ENCODE assay signal across 16 cellular contexts in the genomic region with DNA sequence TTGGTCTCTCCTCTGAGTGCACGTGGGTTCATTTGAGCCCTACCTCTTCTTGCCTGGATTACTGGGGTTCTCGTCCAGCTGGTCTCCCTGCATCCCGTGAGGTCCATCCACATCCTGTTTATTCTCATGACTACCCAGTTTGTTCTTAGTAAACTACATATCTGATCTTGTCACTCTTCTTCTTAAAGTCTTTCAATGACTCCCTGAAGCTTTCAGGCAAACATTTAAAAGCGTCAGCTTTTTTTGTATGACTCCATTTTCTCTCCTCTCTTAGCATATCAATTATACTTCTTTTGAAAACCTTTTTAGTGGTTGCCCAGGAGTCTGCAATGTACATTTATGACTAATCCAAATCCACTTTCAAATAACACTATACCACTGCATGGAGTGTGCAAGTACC. TPM values are rescaled to one million over a fixed set of nuclear protein-coding genes. Genes with fewer than 3 reads are reported as not detected.
DNase-seq lines count a peak whose midpoint lies in the region; ATAC-seq and TF ChIP-seq lines count a peak whose summit lies in the region.
"Had no signal": no experiment of that assay in that cellular context is flagged by ENCODE, and none has a peak within 500 bp of the region (broad histone marks: within the 10 kb centered on the region; RNA-seq: fewer than 3 reads in every experiment).

No MANE protein-coding gene starts in this region.

- H3K27me3 ChIP-seq in IMR-90 (ENCODE audit: control insufficient read depth, insufficient read depth, low read length) (no peaks in the 10 kb centered on the region), endodermal cell (ENCODE audit: control insufficient read depth, insufficient read depth, low read length, poor library complexity, severe bottlenecking) (no peaks in the 10 kb centered on the region)
- H3K27me3 ChIP-seq in CD8-positive, alpha-beta memory T cell (ENCODE audit: insufficient read depth, low read length, poor library complexity, severe bottlenecking) = no peaks in the 10 kb centered on the region
- H3K27me3 ChIP-seq: MG63 had no signal

- no peak overlapping the region for H3K4ac ChIP-seq in IMR-90 (ENCODE audit: low read depth, low read length)

- H4K20me1 ChIP-seq in IMR-90 (ENCODE audit: insufficient read depth, low read length) = peaks cover 3% of the 10 kb centered on the region

- H2AK5ac ChIP-seq in IMR-90 (ENCODE audit: low read depth, low read length) = no peak overlapping the region

- H3K9me3 Mint-ChIP-seq in activated naive CD4-positive, alpha-beta T cell treated with anti-CD3 and anti-CD28 coated beads for 36 hours = no peaks in the 10 kb centered on the region
- peaks cover 4% of the 10 kb centered on the region for H3K9me3 Mint-ChIP-seq in endodermal cell
- no peaks in the 10 kb centered on the region for H3K9me3 Mint-ChIP-seq in stimulated activated effector memory CD8-positive, alpha-beta T cell treated with anti-CD3 and anti-CD28 coated beads, Interleukin-12 subunit alpha, Interleukin-12 subunit beta, amount 100 ng/mL, for 72 hours
- no peaks in the 10 kb centered on the region for H3K9me3 Mint-ChIP-seq in CD8-positive, alpha-beta memory T cell

- no peak overlapping the region; the same call in 2 of the 3 replicates for H2BK15ac ChIP-seq in IMR-90 (ENCODE audit: low read depth, low read length)

- TF ChIP-seq POLR2A in IMR-90 (IDR thresholded peaks at IDR 0.05; ENCODE audit: low read depth, low read length) = no peak

- no peak overlapping the region for H3K56ac ChIP-seq in IMR-90 (ENCODE audit: extremely low read depth, insufficient read depth, low read length)

- H3K9ac ChIP-seq in IMR-90 (ENCODE audit: low read depth, low read length) (no peak overlapping the region), endodermal cell (ENCODE audit: extremely low read depth, low read length, poor library complexity, severe bottlenecking) (no peak overlapping the region)
- H3K9ac ChIP-seq: KMS-11 had no signal

- CTCF ChIA-PET in activated naive CD4-positive, alpha-beta T cell treated with anti-CD3 and anti-CD28 coated beads for 36 hours (lab: Charles Lee) = no interaction called here
- CTCF ChIA-PET in IMR-90 (lab: Yijun Ruan, JAX) = no interaction called here
- CTCF ChIA-PET in CD8-positive, alpha-beta memory T cell (lab: Charles Lee) = no interaction called here

- H3K27ac Mint-ChIP-seq in activated naive CD4-positive, alpha-beta T cell treated with anti-CD3 and anti-CD28 coated beads for 36 hours = peak overlapping the region; percentile 5
- H3K27ac Mint-ChIP-seq in endodermal cell = peak overlapping the region; percentile 31
- H3K27ac Mint-ChIP-seq in stimulated activated effector memory CD8-positive, alpha-beta T cell treated with anti-CD3 and anti-CD28 coated beads, Interleukin-12 subunit alpha, Interleukin-12 subunit beta, amount 100 ng/mL, for 72 hours = peak overlapping the region; percentile 6
- peak overlapping the region in 4 of 8 donors; percentile 18 to 64 (median 50) for H3K27ac Mint-ChIP-seq in CD8-positive, alpha-beta memory T cell
- H3K27ac Mint-ChIP-seq: CD14-positive monocyte had no signal

- H2AK9ac ChIP-seq in IMR-90 (replicated peaks; ENCODE audit: low read depth, low read length, poor library complexity) = no peak overlapping the region

- H3K4me3 Mint-ChIP-seq in activated naive CD4-positive, alpha-beta T cell treated with anti-CD3 and anti-CD28 coated beads for 36 hours = no peak overlapping the region
- H3K4me3 Mint-ChIP-seq in endodermal cell = no peak overlapping the region
- H3K4me3 Mint-ChIP-seq in stimulated activated effector memory CD8-positive, alpha-beta T cell treated with anti-CD3 and anti-CD28 coated beads, Interleukin-12 subunit alpha, Interleukin-12 subunit beta, amount 100 ng/mL, for 72 hours = no peak overlapping the region
- peak overlapping the region in 1 of 7 donors; percentile 25 for H3K4me3 Mint-ChIP-seq in CD8-positive, alpha-beta memory T cell
- H3K4me3 Mint-ChIP-seq: CD14-positive monocyte had no signal

- peaks cover 18 to 32% of the 10 kb centered on the region in 2 experiments for H3K79me1 ChIP-seq in IMR-90 (ENCODE audit: low read depth in 1 of 2, low read length in 2 of 2)

- TF ChIP-seq CTCF in IMR-90 (conservative IDR thresholded peaks at IDR 0.05; ENCODE audit: low read depth, low read length) = no peak
- TF ChIP-seq CTCF in endodermal cell (conservative IDR thresholded peaks at IDR 0.05) = no peak

- dilution Hi-C loops in IMR-90 (cut with HindIII; ENCODE audit: low sequenced_read_pairs, unreplicated experiment) = no loop called here

- no peak overlapping the region for H4K5ac ChIP-seq in IMR-90 (ENCODE audit: low read depth, low read length)

- H2BK120ac ChIP-seq in IMR-90 (ENCODE audit: low read depth, low read length) = no peak overlapping the region

- peaks cover 13% of the 10 kb centered on the region for H3K9me1 ChIP-seq in IMR-90 (ENCODE audit: insufficient read depth, low read length)

- in situ Hi-C loops in IMR-90 (cut with MboI; ENCODE audit: low sequenced_read_pairs) = no loop called here

- WGBS in IMR-90 (ENCODE audit: extremely low coverage in 2 of 2, insufficient read length in 1 of 2), 2 experiments = 64% methylated on average over 3 of the region's 4 CpGs; no CpG with 5 or more reads in 1 of the 2 experiments
- WGBS in endodermal cell (ENCODE audit: insufficient coverage in 1 of 2, insufficient read length in 1 of 2), 2 experiments = 92 to 93% methylated on average over 4 of the region's 4 CpGs

- no peak overlapping the region for H3K27ac ChIP-seq in IMR-90 (ENCODE audit: insufficient read depth, low read length)
- no peak overlapping the region for H3K27ac ChIP-seq in endodermal cell (ENCODE audit: low read depth, low read length)
- H3K27ac ChIP-seq in CD8-positive, alpha-beta memory T cell (ENCODE audit: low read depth, low read length) = no peak overlapping the region
- H3K27ac ChIP-seq: KMS-11 had no signal

- no peak overlapping the region for H2BK5ac ChIP-seq in IMR-90 (ENCODE audit: low read depth, low read length, poor library complexity, severe bottlenecking)

- peaks cover 31% of the 10 kb centered on the region for H3K4me1 Mint-ChIP-seq in activated naive CD4-positive, alpha-beta T cell treated with anti-CD3 and anti-CD28 coated beads for 36 hours (ENCODE audit: low read depth)
- peaks cover 27% of the 10 kb centered on the region for H3K4me1 Mint-ChIP-seq in endodermal cell
- H3K4me1 Mint-ChIP-seq in stimulated activated effector memory CD8-positive, alpha-beta T cell treated with anti-CD3 and anti-CD28 coated beads, Interleukin-12 subunit alpha, Interleukin-12 subunit beta, amount 100 ng/mL, for 72 hours = peaks cover 33% of the 10 kb centered on the region
- H3K4me1 Mint-ChIP-seq in CD8-positive, alpha-beta memory T cell = peaks cover 12 to 30% (median 29%) of the 10 kb centered on the region in 3 donors

- no peak overlapping the region for H3K18ac ChIP-seq in IMR-90 (ENCODE audit: low read depth, low read length)

- no peak for TF ChIP-seq RAD21 in IMR-90 (IDR thresholded peaks at IDR 0.05; ENCODE audit: low read length)

- H3K23ac ChIP-seq in IMR-90 (ENCODE audit: low read depth, low read length) = peak overlapping the region; percentile 17; the same call in 1 of the 2 replicates

- no peak for ATAC-seq in IMR-90 (ENCODE audit: low read depth)
- ATAC-seq in stimulated activated effector memory CD8-positive, alpha-beta T cell treated with anti-CD3 and anti-CD28 coated beads, Interleukin-12 subunit alpha, Interleukin-12 subunit beta, amount 100 ng/mL, for 72 hours = peak; percentile 84

- intact Hi-C loops in activated naive CD4-positive, alpha-beta T cell treated with anti-CD3 and anti-CD28 coated beads for 36 hours (cut with micrococcal nuclease) = no loop called here
- intact Hi-C loops in IMR-90 (cut with micrococcal nuclease) = loop anchor here (10.0 kb wide), 1 partner anchor 523 kb away; a partner anchor contains a TSS

- H3K4me3 ChIP-seq in IMR-90 (ENCODE audit: insufficient read depth, low read depth, low read length) = no peak overlapping the region
- no peak overlapping the region for H3K4me3 ChIP-seq in endodermal cell (ENCODE audit: low read length)
- H3K4me3 ChIP-seq in CD8-positive, alpha-beta memory T cell (ENCODE audit: low read length) = no peak overlapping the region
- H3K4me3 ChIP-seq: MG63 had no signal

- H2BK20ac ChIP-seq in IMR-90 (ENCODE audit: low read depth, low read length) = no peak overlapping the region

- H3K9me3 ChIP-seq in IMR-90 (ENCODE audit: control insufficient read depth, insufficient read depth, low read length) (no peaks in the 10 kb centered on the region), endodermal cell (ENCODE audit: control insufficient read depth, low read length) (no peaks in the 10 kb centered on the region)
- H3K9me3 ChIP-seq in CD8-positive, alpha-beta memory T cell (ENCODE audit: low read length) = no peaks in the 10 kb centered on the region
- H3K9me3 ChIP-seq: Caco-2, MG63 had no signal

- POLR2A ChIA-PET in IMR-90 (lab: Charles Lee; ENCODE audit: unreplicated experiment) = no interaction called here
- POLR2A ChIA-PET in CD8-positive, alpha-beta memory T cell (lab: Charles Lee) = interaction anchor here (0.5 to 1.3 kb wide), 3 partner anchors 8 to 1397 kb away, joined by 4 to 5 read pairs (median 4); a partner anchor contains a TSS

- H3K36me3 ChIP-seq in IMR-90 (ENCODE audit: control insufficient read depth, insufficient read depth, low read length) (no peaks in the 10 kb centered on the region), endodermal cell (ENCODE audit: control insufficient read depth, insufficient read depth, low read length) (peaks cover 32% of the 10 kb centered on the region)
- H3K36me3 ChIP-seq in CD8-positive, alpha-beta memory T cell (ENCODE audit: insufficient read depth, low read length) = no peaks in the 10 kb centered on the region

- no peak for DNase-seq in activated naive CD4-positive, alpha-beta T cell treated with anti-CD3 and anti-CD28 coated beads for 36 hours
- no peak for DNase-seq in activated naive CD4-positive, alpha-beta T cell treated with Interleukin-2 at 50 U/mL for 16 hours
- no peak for DNase-seq in IMR-90
- no peak for DNase-seq in endodermal cell
- no peak for DNase-seq in stimulated activated effector memory CD8-positive, alpha-beta T cell treated with anti-CD3 and anti-CD28 coated beads, Interleukin-12 subunit alpha, Interleukin-12 subunit beta, amount 100 ng/mL, for 72 hours (ENCODE audit: low spot score in 2 of 2)
- DNase-seq in D341Med (ENCODE audit: low spot score) = no peak
- no peak for DNase-seq in CD8-positive, alpha-beta memory T cell
- DNase-seq: DMS53; MG63; NCI-H1092 treated with DMSO at 0.1 percent for 48 hours; NCI-H1694 treated with DMSO at 0.1 percent for 48 hours; NCI-H69; NK-92 treated with Interleukin-12 subunit alpha and Interleukin-12 subunit beta, amount 100 ng/mL, for 24 hours had no signal

- H3K36me3 Mint-ChIP-seq in activated naive CD4-positive, alpha-beta T cell treated with anti-CD3 and anti-CD28 coated beads for 36 hours (ENCODE audit: low read depth) = peaks cover 36% of the 10 kb centered on the region
- H3K36me3 Mint-ChIP-seq in endodermal cell (ENCODE audit: low read depth) = peaks cover 34% of the 10 kb centered on the region
- H3K36me3 Mint-ChIP-seq in stimulated activated effector memory CD8-positive, alpha-beta T cell treated with anti-CD3 and anti-CD28 coated beads, Interleukin-12 subunit alpha, Interleukin-12 subunit beta, amount 100 ng/mL, for 72 hours = peaks cover 83% of the 10 kb centered on the region
- peaks cover 12 to 41% (median 18%) of the 10 kb centered on the region in 3 donors for H3K36me3 Mint-ChIP-seq in CD8-positive, alpha-beta memory T cell

- no TSS peak for BruUV-seq in IMR-90 (replicated peaks; lab: Mats Ljungman, UMichigan)

- H2AFZ ChIP-seq in IMR-90 (replicated peaks; ENCODE audit: low read length, poor library complexity) = no peak overlapping the region

- no peak overlapping the region; the same call in 1 of the 2 replicates for H3K14ac ChIP-seq in IMR-90 (replicated peaks; ENCODE audit: low read depth, low read length)

- no peak overlapping the region for H4K91ac ChIP-seq in IMR-90 (ENCODE audit: insufficient read depth, low read depth, low read length)

- H3K4me2 ChIP-seq in IMR-90 (ENCODE audit: low read depth, low read length) = no peak overlapping the region
- H3K4me2 ChIP-seq: KMS-11 had no signal

- H3K4me1 ChIP-seq in IMR-90 (ENCODE audit: control insufficient read depth, insufficient read depth, low read length) = peaks cover 8% of the 10 kb centered on the region
- H3K4me1 ChIP-seq in endodermal cell (ENCODE audit: control insufficient read depth, insufficient read depth, low read length) = peaks cover 6% of the 10 kb centered on the region
- no peaks in the 10 kb centered on the region for H3K4me1 ChIP-seq in CD8-positive, alpha-beta memory T cell (ENCODE audit: insufficient read depth, low read length)

- peak overlapping the region in 1 of 2 experiments; percentile 21; a peak in 1 of 4 replicates for H4K8ac ChIP-seq in IMR-90 (ENCODE audit: low read depth in 2 of 2, low read length in 2 of 2)

- H3K27me3 Mint-ChIP-seq in activated naive CD4-positive, alpha-beta T cell treated with anti-CD3 and anti-CD28 coated beads for 36 hours (ENCODE audit: low read depth) = no peaks in the 10 kb centered on the region
- no peaks in the 10 kb centered on the region for H3K27me3 Mint-ChIP-seq in endodermal cell (ENCODE audit: insufficient read depth)
- no peaks in the 10 kb centered on the region for H3K27me3 Mint-ChIP-seq in CD8-positive, alpha-beta memory T cell

RNA-seq across cellular contexts. Expression of a gene that starts 7.5 kb away (rescaled TPM):
- total RNA-seq in activated naive CD4-positive, alpha-beta T cell treated with anti-CD3 and anti-CD28 coated beads for 36 hours = 1 to 10 TPM; 8.7 to 9.4 TPM
- total RNA-seq in IMR-90 (2012; rRNA removed) = 4.2 and 11.7 TPM in 2 replicates
- polyA plus RNA-seq in IMR-90 (2012; rRNA removed) = 6.9 TPM in 2 replicates
- polyA plus RNA-seq in IMR-90 (2012; cell fraction: cytosol; rRNA removed) = 4.3 and 7.5 TPM in 2 replicates
- 11.8 and 18.9 TPM in 2 replicates for polyA plus RNA-seq in IMR-90 (2012; cell fraction: nucleus; rRNA removed; ENCODE audit: low replicate concordance)
- total RNA-seq in endodermal cell = 10 to 100 TPM; 30.5 to 32.9 TPM
- 13.6 TPM for polyA plus RNA-seq in endodermal cell (2013, experiment 1 of 2)
- polyA plus RNA-seq in endodermal cell (2013, experiment 2 of 2) = 13.7 TPM
- 10 to 100 TPM; 27.6 to 30.6 TPM for total RNA-seq in CD8-positive, alpha-beta memory T cell
- 10.1 TPM for polyA plus RNA-seq in CD8-positive, alpha-beta memory T cell

RNA-seq across cellular contexts. Expression of a gene that starts 7.8 kb away (rescaled TPM):
- 1 to 10 TPM; 3.9 TPM for total RNA-seq in activated naive CD4-positive, alpha-beta T cell treated with anti-CD3 and anti-CD28 coated beads for 36 hours
- 5.0 and 11.7 TPM in 2 replicates for total RNA-seq in IMR-90 (2012; rRNA removed)
- 12.9 and 14.3 TPM in 2 replicates for polyA plus RNA-seq in IMR-90 (2012; rRNA removed)
- polyA plus RNA-seq in IMR-90 (2012; cell fraction: cytosol; rRNA removed) = 3.5 and 7.4 TPM in 2 replicates
- polyA plus RNA-seq in IMR-90 (2012; cell fraction: nucleus; rRNA removed; ENCODE audit: low replicate concordance) = 1.1 and 4.1 TPM in 2 replicates
- total RNA-seq in endodermal cell = 10 to 100 TPM; 20.3 to 25.6 TPM
- polyA plus RNA-seq in endodermal cell (2013, experiment 1 of 2) = 31.4 TPM
- 30.8 TPM for polyA plus RNA-seq in endodermal cell (2013, experiment 2 of 2)
- total RNA-seq in CD8-positive, alpha-beta memory T cell = 1 to 10 TPM; 8.7 TPM
- 5.7 TPM for polyA plus RNA-seq in CD8-positive, alpha-beta memory T cell

RNA-seq across cellular contexts. Expression of a gene that starts 21.8 kb away (rescaled TPM):
- 10 to 100 TPM; 10.5 to 11.8 TPM for total RNA-seq in activated naive CD4-positive, alpha-beta T cell treated with anti-CD3 and anti-CD28 coated beads for 36 hours
- total RNA-seq in IMR-90 (2012; rRNA removed) = 29.2 and 31.0 TPM in 2 replicates
- 20.7 and 22.2 TPM in 2 replicates for polyA plus RNA-seq in IMR-90 (2012; rRNA removed)
- 17.2 and 31.3 TPM in 2 replicates for polyA plus RNA-seq in IMR-90 (2012; cell fraction: cytosol; rRNA removed)
- 18.9 and 19.8 TPM in 2 replicates for polyA plus RNA-seq in IMR-90 (2012; cell fraction: nucleus; rRNA removed; ENCODE audit: low replicate concordance)
- 10 to 100 TPM; 23.5 to 25.8 TPM for total RNA-seq in endodermal cell
- 30.2 TPM for polyA plus RNA-seq in endodermal cell (2013, experiment 1 of 2)
- polyA plus RNA-seq in endodermal cell (2013, experiment 2 of 2) = 29.0 TPM
- 10 to 100 TPM; 16.0 to 17.8 TPM for total RNA-seq in CD8-positive, alpha-beta memory T cell
- polyA plus RNA-seq in CD8-positive, alpha-beta memory T cell = 28.5 TPM
